In genomic region chr11:3827434-3828186, GRCh38 we compare ENCODE assay signal across 23 cellular contexts. TPM values are rescaled to one million over a fixed set of nuclear protein-coding genes. Genes with fewer than 3 reads are reported as not detected.
DNase-seq lines count a peak whose midpoint lies in the region; ATAC-seq and TF ChIP-seq lines count a peak whose summit lies in the region.
"Had no signal": no experiment of that assay in that cellular context is flagged by ENCODE, and none has a peak within 500 bp of the region (broad histone marks: within the 10 kb centered on the region; RNA-seq: fewer than 3 reads in every experiment).

No MANE protein-coding gene starts in this region.

- H3K27me3 ChIP-seq in osteoblast (ENCODE audit: insufficient read depth, low read length) = no peaks in the 10 kb centered on the region
- H3K27me3 ChIP-seq: BLaER1 treated with 17β-estradiol and CSF1 and Interleukin-3, amounts not matched to agents 10 nM and 100 nM; cardiac muscle cell; hepatocyte; testis had no signal

- H3K4me2 ChIP-seq in osteoblast (ENCODE audit: insufficient read depth, low read length) = no peak overlapping the region
- H3K4me2 ChIP-seq: hepatocyte, KMS-11 had no signal

- TSS peak; percentile 17 for BruUV-seq in Calu3 (replicated peaks; lab: Mats Ljungman, UMichigan)

- intact Hi-C loops in Calu3 (cut with micrococcal nuclease; ENCODE audit: unreplicated experiment) = no loop called here

- H3K27ac Mint-ChIP-seq in Calu3 (ENCODE audit: unreplicated experiment) (no peak overlapping the region), IgD-negative memory B cell (peak overlapping the region; percentile 4 to 83 (median 27))
- H3K27ac Mint-ChIP-seq in effector memory CD8-positive, alpha-beta T cell = peak overlapping the region; percentile 79 to 92
- H3K27ac Mint-ChIP-seq: activated naive CD8-positive, alpha-beta T cell treated with anti-CD3 and anti-CD28 coated beads, Interleukin-2, amount 10 ng/mL, durations not matched to agents 7 days and 5 days had no signal

- no peaks in the 10 kb centered on the region for H3K4me1 Mint-ChIP-seq in Calu3 (ENCODE audit: low read depth, unreplicated experiment)
- peaks cover 26 to 33% (median 32%) of the 10 kb centered on the region in 3 donors for H3K4me1 Mint-ChIP-seq in IgD-negative memory B cell
- H3K4me1 Mint-ChIP-seq in effector memory CD8-positive, alpha-beta T cell (ENCODE audit: low read depth in 2 of 2) = peaks cover 54 to 56% of the 10 kb centered on the region in 2 donors

- H3K4me3 Mint-ChIP-seq in Calu3 (ENCODE audit: low read depth, unreplicated experiment) (no peak overlapping the region), IgD-negative memory B cell (no peak overlapping the region)
- no peak overlapping the region for H3K4me3 Mint-ChIP-seq in effector memory CD8-positive, alpha-beta T cell
- H3K4me3 Mint-ChIP-seq: activated naive CD8-positive, alpha-beta T cell treated with anti-CD3 and anti-CD28 coated beads, Interleukin-2, amount 10 ng/mL, durations not matched to agents 7 days and 5 days had no signal

- TF ChIP-seq CTCF in Calu3 (IDR thresholded peaks at IDR 0.05; ENCODE audit: unreplicated experiment) (no peak), osteoblast (IDR thresholded peaks at IDR 0.05; ENCODE audit: extremely low read depth, low read depth, low read length) (no peak), omental fat pad (IDR thresholded peaks at IDR 0.05) (no peak)

- ATAC-seq in effector memory CD8-positive, alpha-beta T cell (replicated peaks) = no peak
- ATAC-seq in omental fat pad (ENCODE audit: low FRiP score) = no peak
- ATAC-seq: left colon had no signal

- H3K9me3 Mint-ChIP-seq in Calu3 (ENCODE audit: low read depth, unreplicated experiment) (no peaks in the 10 kb centered on the region), IgD-negative memory B cell (no peaks in the 10 kb centered on the region)
- H3K9me3 Mint-ChIP-seq in effector memory CD8-positive, alpha-beta T cell = no peaks in the 10 kb centered on the region
- H3K9me3 Mint-ChIP-seq: activated naive CD8-positive, alpha-beta T cell treated with anti-CD3 and anti-CD28 coated beads, Interleukin-2, amount 10 ng/mL, durations not matched to agents 7 days and 5 days had no signal

- H3K9me3 ChIP-seq in osteoblast (ENCODE audit: low read depth, low read length) = no peaks in the 10 kb centered on the region
- H3K9me3 ChIP-seq: BLaER1 treated with 17β-estradiol and CSF1 and Interleukin-3, amounts not matched to agents 10 nM and 100 nM; testis had no signal

- peaks cover 33% of the 10 kb centered on the region for H3K36me3 Mint-ChIP-seq in Calu3 (ENCODE audit: insufficient read depth, unreplicated experiment)
- peaks cover 3% of the 10 kb centered on the region for H3K36me3 Mint-ChIP-seq in IgD-negative memory B cell
- H3K36me3 Mint-ChIP-seq in effector memory CD8-positive, alpha-beta T cell (ENCODE audit: insufficient read depth) = peaks cover 49% of the 10 kb centered on the region

- DNase-seq in Calu3 (no peak), osteoblast (ENCODE audit: insufficient read length, low spot score, missing footprints) (peak; percentile 30), GF-D8 (lab: John Stamatoyannopoulos, UW) (no peak), omental fat pad (ENCODE audit: low spot score) (no peak)
- no peak for DNase-seq in effector memory CD8-positive, alpha-beta T cell
- DNase-seq in stimulated activated CD4-positive, alpha-beta T cell treated with anti-CD3 and anti-CD28 coated beads, Interleukin-4, amount 100 ng/mL, for 24 hours = no peak
- DNase-seq: activated CD4-positive, CD25-positive, alpha-beta regulatory T cell treated with anti-CD3 and anti-CD28 coated beads, Interleukin-2, amount 50 U/mL, for 72 hours; activated CD8-positive, alpha-beta memory T cell treated with anti-CD3 and anti-CD28 coated beads, Interleukin-2, amount 50 U/mL, for 4 hours; activated naive CD8-positive, alpha-beta T cell treated with anti-CD3 and anti-CD28 coated beads, Interleukin-2, amount 10 ng/mL, durations not matched to agents 7 days and 5 days; effector CD8-positive, alpha-beta T cell; HCEC 1CT; left colon; NCI-H1436 treated with DMSO at 0.1 percent for 48 hours; NCI-H2227 treated with DMSO at 0.1 percent for 48 hours; NK-92 treated with Interleukin-12 subunit alpha and Interleukin-12 subunit beta, amount 100 ng/mL, for 24 hours; SHP77 treated with DMSO at 0.1 percent for 48 hours; T-helper 2 cell; testis had no signal

- H2AFZ ChIP-seq in osteoblast (ENCODE audit: low read length) = no peak overlapping the region
- H2AFZ ChIP-seq: hepatocyte had no signal

- no peak overlapping the region for H3K27ac ChIP-seq in osteoblast (ENCODE audit: low read depth, low read length)
- H3K27ac ChIP-seq: cardiac muscle cell, hepatocyte, KMS-11, testis had no signal

- H3K4me1 ChIP-seq in osteoblast (ENCODE audit: insufficient read depth, low read length) = peaks cover 7% of the 10 kb centered on the region
- H3K4me1 ChIP-seq: testis had no signal

- no peak overlapping the region for H3K4me3 ChIP-seq in osteoblast (ENCODE audit: insufficient read depth, low read length)
- H3K4me3 ChIP-seq: BLaER1 treated with 17β-estradiol and CSF1 and Interleukin-3, amounts not matched to agents 10 nM and 100 nM; cardiac muscle cell; hepatocyte; testis had no signal

- H3K36me3 ChIP-seq in osteoblast (ENCODE audit: insufficient read depth, low read length) = peaks cover 38% of the 10 kb centered on the region

- peaks cover 48% of the 10 kb centered on the region for H3K79me2 ChIP-seq in osteoblast (ENCODE audit: insufficient read depth, low read length)

- CTCF ChIA-PET in Calu3 (lab: Charles Lee) = no interaction called here

- peaks cover 37% of the 10 kb centered on the region for H4K20me1 ChIP-seq in osteoblast (ENCODE audit: insufficient read depth, low read length)

- H3K27me3 Mint-ChIP-seq in Calu3 (ENCODE audit: unreplicated experiment) = no peaks in the 10 kb centered on the region
- H3K27me3 Mint-ChIP-seq in IgD-negative memory B cell = no peaks in the 10 kb centered on the region
- no peaks in the 10 kb centered on the region for H3K27me3 Mint-ChIP-seq in effector memory CD8-positive, alpha-beta T cell
- H3K27me3 Mint-ChIP-seq: activated naive CD8-positive, alpha-beta T cell treated with anti-CD3 and anti-CD28 coated beads, Interleukin-2, amount 10 ng/mL, durations not matched to agents 7 days and 5 days had no signal

RNA-seq across cellular contexts. Expression of gene RHOG, which starts 13.1 kb away (rescaled TPM):
- total RNA-seq in Calu3 (2022) (28.2 and 31.2 TPM in 2 replicates), osteoblast (13.3 and 17.0 TPM in 2 replicates), omental fat pad (10 to 100 TPM; 53.2 to 90.3 (median 67.8) TPM)
- polyA plus RNA-seq in IgD-negative memory B cell = 199 TPM

RNA-seq across cellular contexts. Expression of gene PGAP2, which starts 19.2 kb away (rescaled TPM):
- total RNA-seq in Calu3 (2022) (35.2 and 38.0 TPM in 2 replicates), osteoblast (10.3 and 10.9 TPM in 2 replicates), omental fat pad (10 to 100 TPM in 2 of 4 donors, 1 to 10 TPM in 2; 6.2 to 12.3 (median 10.2) TPM)
- 20.1 TPM for polyA plus RNA-seq in IgD-negative memory B cell

RNA-seq across cellular contexts. Expression of gene STIM1, which starts 27.9 kb away (rescaled TPM):
- total RNA-seq in Calu3 (2022) = 53.7 and 60.1 TPM in 2 replicates
- 22.1 TPM for polyA plus RNA-seq in IgD-negative memory B cell
- total RNA-seq in osteoblast = 57.5 and 57.9 TPM in 2 replicates
- 10 to 100 TPM; 42.2 to 71.0 (median 51.1) TPM for total RNA-seq in omental fat pad

RNA-seq across cellular contexts. Expression of gene NUP98, which starts 30.3 kb away (rescaled TPM):
- total RNA-seq in Calu3 (2022) = 114 and 126 TPM in 2 replicates
- 34.0 TPM for polyA plus RNA-seq in IgD-negative memory B cell
- 114 and 119 TPM in 2 replicates for total RNA-seq in osteoblast
- total RNA-seq in omental fat pad = 100 to 1,000 TPM in 2 of 4 donors, 10 to 100 TPM in 2; 73.8 to 205 (median 110) TPM
